In genomic region chr13:99214232-99214631, GRCh38 we compare ENCODE assay signal across 8 cellular contexts. TPM values are rescaled to one million over a fixed set of nuclear protein-coding genes. Genes with fewer than 3 reads are reported as not detected.
A peak's percentile ranks its signal among the peaks of the same experiment; 100 is the strongest.
DNase-seq lines count a peak whose midpoint lies in the region; ATAC-seq and TF ChIP-seq lines count a peak whose summit lies in the region.

No MANE protein-coding gene starts in this region.

- H3K79me2 ChIP-seq in PC-9 (ENCODE audit: low read depth) = peaks cover 100% of the 10 kb centered on the region

- peak; percentile 57 for DNase-seq in GM10248 (ENCODE audit: extremely low spot score)
- DNase-seq in PC-9 = peak; percentile 2 to 5
- no peak for DNase-seq in NCI-H187 (lab: John Stamatoyannopoulos, UW)
- no peak for DNase-seq in HAP-1 (ENCODE audit: low spot score in 2 of 2)
- no peak for DNase-seq in NCI-H526 treated with DMSO at 0.1 percent for 48 hours (lab: John Stamatoyannopoulos, UW)
- DNase-seq in hepatic stellate cell (ENCODE audit: low spot score) = no peak

- no peak overlapping the region for H2AFZ ChIP-seq in PC-9

- H3K4me3 ChIP-seq in PC-9 = no peak overlapping the region
- H3K4me3 ChIP-seq in iPS-20b (ENCODE audit: low read length) = 0 out of 2 replicates have a peak overlapping the region, but pooled peaks have one; percentile 2
- no peak overlapping the region for H3K4me3 ChIP-seq in HAP-1

- intact Hi-C loops in PC-9 (cut with micrococcal nuclease; ENCODE audit: unreplicated experiment) = no loop called here

- H3K9ac ChIP-seq in iPS-20b (ENCODE audit: low read depth, low read length) = peak overlapping the region; percentile 21; the same call in 1 of the 2 replicates

- H3K9me3 ChIP-seq in PC-9 (ENCODE audit: insufficient read depth, low read depth) (no peaks in the 10 kb centered on the region), iPS-20b (ENCODE audit: insufficient read depth, low read depth, low read length) (no peaks in the 10 kb centered on the region), HAP-1 (no peaks in the 10 kb centered on the region)

- peaks cover 7% of the 10 kb centered on the region; the same call in 1 of the 2 replicates for H3F3A ChIP-seq in PC-9 (ENCODE audit: insufficient read depth, low read depth)

- H3K27ac ChIP-seq in PC-9 (no peak overlapping the region), iPS-20b (ENCODE audit: low read length) (peak overlapping the region; percentile 20)

- in situ Hi-C loops in HAP-1 (cut with MboI; ENCODE audit: low sequenced_read_pairs) = no loop called here

- TF ChIP-seq CTCF in GM10248 (IDR thresholded peaks at IDR 0.05; ENCODE audit: control extremely low read depth, extremely low read depth, low read depth, missing control alignments) (no peak), PC-9 (conservative IDR thresholded peaks at IDR 0.05) (no peak)

- no peaks in the 10 kb centered on the region for H3K9me2 ChIP-seq in PC-9 (ENCODE audit: insufficient read depth)

- H4K20me1 ChIP-seq in PC-9 (ENCODE audit: insufficient read depth) = peaks cover 98% of the 10 kb centered on the region

- H3K27me3 ChIP-seq in PC-9 (ENCODE audit: insufficient read depth, low read depth) = no peaks in the 10 kb centered on the region
- H3K27me3 ChIP-seq in iPS-20b (ENCODE audit: insufficient read depth, low read length) = no peaks in the 10 kb centered on the region
- H3K27me3 ChIP-seq in HAP-1 (ENCODE audit: low read depth) = no peaks in the 10 kb centered on the region

- no TSS peak for BruUV-seq in PC-9 (replicated peaks; lab: Mats Ljungman, UMichigan)

- H3K4me1 ChIP-seq in PC-9 (replicated peaks; ENCODE audit: insufficient read depth) = no peaks in the 10 kb centered on the region
- peaks cover 9% of the 10 kb centered on the region; the same call in 1 of the 2 replicates for H3K4me1 ChIP-seq in iPS-20b (ENCODE audit: insufficient read depth, low read length)
- H3K4me1 ChIP-seq in HAP-1 = peaks cover 14% of the 10 kb centered on the region

- CTCF ChIA-PET in GM10248 (lab: Yijun Ruan, JAX) (interaction anchor here (1.0 to 2.2 kb wide), 5 partner anchors 8 to 222 kb away, joined by 3 to 9 read pairs (median 5); no protein-coding TSS in a partner anchor), PC-9 (lab: Charles Lee) (no interaction called here)

- ATAC-seq in GM21723 (IDR thresholded peaks at IDR 0.05; ENCODE audit: unreplicated experiment) = peak; percentile 73

- POLR2A ChIA-PET in GM10248 (lab: Yijun Ruan, JAX) (no interaction called here), PC-9 (lab: Charles Lee; ENCODE audit: unreplicated experiment) (no interaction called here)

- H3K36me3 ChIP-seq in PC-9 (ENCODE audit: low read depth) = peaks cover 18% of the 10 kb centered on the region
- no peaks in the 10 kb centered on the region for H3K36me3 ChIP-seq in iPS-20b (ENCODE audit: insufficient read depth, low read depth, low read length)
- no peaks in the 10 kb centered on the region for H3K36me3 ChIP-seq in HAP-1 (replicated peaks)

- H3K4me2 ChIP-seq in PC-9 = no peak overlapping the region

RNA-seq across cellular contexts. Expression of gene UBAC2, which starts 13.6 kb away (rescaled TPM):
- total RNA-seq in PC-9 (2021) = 80.3 and 82.2 TPM in 2 replicates

RNA-seq across cellular contexts. Expression of gene GPR18, which starts 43.9 kb away (rescaled TPM):
- not detected in 2 replicates for total RNA-seq in PC-9 (2021)

Comparison
In these comparisons a context has a peak if more than half of its experiments do, and no peak if none do; other contexts are left out.
1. DNase-seq: peak in GM10248 (single experiment) and PC-9 (2 of 2); none in NCI-H187 (0 of 2), HAP-1 (0 of 2), NCI-H526 treated with DMSO at 0.1 percent for 48 hours (single experiment) and hepatic stellate cell (single experiment).